1 cellular context compared by ENCODE assay signal in genomic region chr1:154696001-154696400, GRCh38.
TF ChIP-seq lines count a peak whose summit lies in the region.

No MANE protein-coding gene starts in this region.

TF ChIP-seq in IMR-90, 13 proteins besides CTCF, POLR2A, EP300 and RAD21:
- TF ChIP-seq USF2 (IDR thresholded peaks at IDR 0.05; ENCODE audit: low read depth, low read length) (no peak), SMC3 (IDR thresholded peaks at IDR 0.05; ENCODE audit: low read depth, low read length) (0 out of 2 replicates have a peak, but pooled peaks have one; percentile 9)
